ENCODE assay signal across 13 cellular contexts in the genomic region with DNA sequence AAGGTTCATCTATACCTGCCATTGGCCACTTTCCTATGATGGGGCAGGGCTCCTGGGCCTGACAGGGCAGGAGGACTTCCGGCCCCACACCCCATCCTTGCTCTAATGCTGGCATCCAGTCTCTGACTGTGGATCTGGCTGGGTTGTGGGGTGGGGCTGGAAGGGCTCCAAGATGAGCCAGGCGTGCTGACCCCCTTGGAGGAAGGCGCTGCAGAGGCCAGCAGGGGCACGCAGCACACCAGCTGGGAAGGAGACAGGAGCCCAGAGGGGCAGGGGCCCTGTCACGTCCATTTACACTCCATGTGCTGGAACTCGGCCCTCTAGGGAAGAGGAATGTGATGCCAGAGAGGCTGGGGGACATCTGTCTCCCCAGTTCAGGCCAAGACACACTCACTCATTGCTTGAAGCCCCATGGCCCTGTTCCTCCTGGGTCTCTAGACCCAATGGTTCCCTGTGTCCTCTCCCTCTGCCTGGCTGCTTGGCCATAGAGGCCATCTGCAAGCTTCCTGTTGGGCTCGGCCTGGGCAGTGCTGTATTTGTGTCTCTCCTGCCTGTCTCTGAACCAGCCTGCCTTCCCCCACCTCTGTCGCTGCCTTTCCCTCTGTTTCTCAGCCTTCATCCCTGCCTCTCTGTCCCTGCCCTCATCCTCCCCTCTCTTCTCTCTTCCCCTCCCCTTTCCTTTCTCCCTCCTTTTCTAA.
"Had no signal": no experiment of that assay in that cellular context is flagged by ENCODE, and none has a peak within 500 bp of the region (broad histone marks: within the 10 kb centered on the region; RNA-seq: fewer than 3 reads in every experiment).

No MANE protein-coding gene starts in this region.

- H3K27ac Mint-ChIP-seq: activated naive CD8-positive, alpha-beta T cell; naive thymus-derived CD4-positive, alpha-beta T cell; stimulated activated naive CD8-positive, alpha-beta T cell treated with anti-CD3 and anti-CD28 coated beads, Interleukin-15, Interleukin-2, amounts not matched to agents 100 ng/mL and 50 ng/mL, for 24 hours had no signal

- H3K9me3 Mint-ChIP-seq: activated T-cell treated with anti-CD3 and anti-CD28 coated beads, Interleukin-2, amount 50 U/mL, for 4 hours; naive thymus-derived CD4-positive, alpha-beta T cell; stimulated activated naive CD8-positive, alpha-beta T cell treated with anti-CD3 and anti-CD28 coated beads, Interleukin-15, Interleukin-2, amounts not matched to agents 100 ng/mL and 50 ng/mL, for 24 hours had no signal

- DNase-seq: activated CD4-positive, alpha-beta T cell treated with anti-CD3 and anti-CD28 coated beads, Interleukin-2, amount 50 U/mL, for 4 hours; activated CD4-positive, CD25-positive, alpha-beta regulatory T cell treated with anti-CD3 and anti-CD28 coated beads, Interleukin-2, amount 50 U/mL, for 72 hours; activated effector memory CD4-positive, alpha-beta T cell treated with anti-CD3 and anti-CD28 coated beads, Interleukin-2, amount 50 U/mL, for 16 hours; activated T-cell treated with anti-CD3 and anti-CD28 coated beads, Interleukin-2, amount 50 U/mL, for 4 hours; amygdala; foreskin keratinocyte; heart right ventricle; naive thymus-derived CD4-positive, alpha-beta T cell; stimulated activated CD4-positive, alpha-beta T cell treated with anti-CD3 and anti-CD28 coated beads, Interleukin-4, amount 100 ng/mL, for 1 hour; stimulated activated CD8-positive, alpha-beta memory T cell treated with anti-CD3 and anti-CD28 coated beads, Interleukin-4, amount 100 ng/mL, for 48 hours had no signal

- H3K4me1 ChIP-seq: foreskin keratinocyte, heart right ventricle, lower lobe of right lung had no signal

- H3K4me3 Mint-ChIP-seq: activated naive CD8-positive, alpha-beta T cell; activated T-cell treated with anti-CD3 and anti-CD28 coated beads, Interleukin-2, amount 50 U/mL, for 4 hours; naive thymus-derived CD4-positive, alpha-beta T cell; stimulated activated naive CD8-positive, alpha-beta T cell treated with anti-CD3 and anti-CD28 coated beads, Interleukin-15, Interleukin-2, amounts not matched to agents 100 ng/mL and 50 ng/mL, for 24 hours had no signal

- H3K9me3 ChIP-seq: heart right ventricle, lower lobe of right lung had no signal

- ATAC-seq: activated T-cell treated with anti-CD3 and anti-CD28 coated beads, Interleukin-2, amount 50 U/mL, for 4 hours; foreskin keratinocyte; lower lobe of right lung; naive thymus-derived CD4-positive, alpha-beta T cell had no signal

- H3K36me3 Mint-ChIP-seq: activated naive CD8-positive, alpha-beta T cell; naive thymus-derived CD4-positive, alpha-beta T cell had no signal

- H3K27ac ChIP-seq: foreskin keratinocyte, heart right ventricle, lower lobe of right lung had no signal

- H3K36me3 ChIP-seq: heart right ventricle, lower lobe of right lung had no signal

- H3K4me3 ChIP-seq: heart right ventricle, lower lobe of right lung had no signal
